Comparison of ENCODE assay signal across 5 cellular contexts in the genomic region with DNA sequence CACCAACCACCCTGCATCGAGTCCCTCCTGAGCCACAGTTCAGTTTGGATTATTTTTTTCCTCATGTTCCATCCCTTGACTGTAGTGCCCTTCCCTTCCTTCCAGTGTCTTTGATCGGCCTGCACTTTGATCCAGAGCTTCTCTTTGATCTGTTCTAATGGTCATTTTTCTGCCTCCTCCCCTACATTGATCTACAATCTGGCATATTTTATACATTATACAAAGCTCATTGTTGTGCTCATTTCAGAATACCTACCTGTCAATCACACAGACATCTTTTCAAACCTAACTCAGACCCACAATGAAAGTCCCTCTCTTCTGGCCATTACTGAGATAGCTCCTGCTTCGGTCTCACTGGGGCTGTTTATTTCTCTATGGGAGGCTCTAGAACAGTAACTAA. TPM values are rescaled to one million over a fixed set of nuclear protein-coding genes. Genes with fewer than 3 reads are reported as not detected.
"Had no signal": no experiment of that assay in that cellular context is flagged by ENCODE, and none has a peak within 500 bp of the region (broad histone marks: within the 10 kb centered on the region; RNA-seq: fewer than 3 reads in every experiment).

No MANE protein-coding gene starts in this region.

RNA-seq across cellular contexts. Expression of gene TMEM45B, which starts 8.2 kb away (rescaled TPM):
- total RNA-seq: natural killer cell treated with Interleukin-12 subunit alpha and Interleukin-12 subunit beta and Interleukin-15 and Interleukin-18, amount 100 ng/mL, for 72 hours; neural crest cell; osteocyte; posterior vena cava; right atrium auricular region had no signal
